In genomic region chr10:112446055-112446854, GRCh38 we compare ENCODE assay signal across 8 cellular contexts. TPM values are rescaled to one million over a fixed set of nuclear protein-coding genes. Genes with fewer than 3 reads are reported as not detected.
DNase-seq lines count a peak whose midpoint lies in the region; ATAC-seq and TF ChIP-seq lines count a peak whose summit lies in the region.

No MANE protein-coding gene starts in this region.

- H3K4me3 ChIP-seq in KMS-11 (IDR thresholded peaks at IDR 0.05; ENCODE audit: insufficient read depth, low read depth, low read length): no peak overlapping the region
- peak overlapping the region; percentile 75 to 100 (median 86) for H3K4me3 ChIP-seq in heart left ventricle

- H3K9me3 Mint-ChIP-seq in activated T-cell treated with anti-CD3 and anti-CD28 coated beads, Interleukin-2, amount 50 U/mL, for 72 hours: no peaks in the 10 kb centered on the region

- peak overlapping the region; percentile 93 for H3K4me2 ChIP-seq in KMS-11

- peak in 1 of 2 donors; percentile 18 for ATAC-seq in activated T-cell treated with anti-CD3 and anti-CD28 coated beads, Interleukin-2, amount 50 U/mL, for 72 hours (replicated peaks in 1 of 2)
- ATAC-seq in heart left ventricle: peak in 1 of 4 donors; percentile 4
- no peak for ATAC-seq in HG03175 (IDR thresholded peaks at IDR 0.05; ENCODE audit: unreplicated experiment)
- no peak for ATAC-seq in GM18861 (IDR thresholded peaks at IDR 0.05; ENCODE audit: unreplicated experiment)

- H2AFZ ChIP-seq in KMS-11 (ENCODE audit: low read depth): peak overlapping the region; percentile 86

- no peaks in the 10 kb centered on the region for H3K9me3 ChIP-seq in heart left ventricle

- H3K36me3 ChIP-seq in KMS-11 (ENCODE audit: insufficient read depth): peaks cover 6% of the 10 kb centered on the region; the same call in 1 of the 2 replicates
- H3K36me3 ChIP-seq in heart left ventricle: peaks cover 0 to 56% (median 30%) of the 10 kb centered on the region in 9 donors

- H3K4me3 Mint-ChIP-seq in activated T-cell treated with anti-CD3 and anti-CD28 coated beads, Interleukin-2, amount 50 U/mL, for 72 hours: peak overlapping the region; percentile 91 to 92

- H4K20me1 ChIP-seq in KMS-11 (ENCODE audit: insufficient read depth): no peaks in the 10 kb centered on the region

- no peaks in the 10 kb centered on the region for H3K27me3 ChIP-seq in KMS-11 (ENCODE audit: insufficient read depth, low read depth)
- no peaks in the 10 kb centered on the region for H3K27me3 ChIP-seq in heart left ventricle

- H3K36me3 Mint-ChIP-seq in activated T-cell treated with anti-CD3 and anti-CD28 coated beads, Interleukin-2, amount 50 U/mL, for 72 hours (ENCODE audit: insufficient read depth in 2 of 2): peaks cover 9 to 34% of the 10 kb centered on the region in 2 donors

- peak overlapping the region; percentile 87 for H3K9ac ChIP-seq in KMS-11

- TF ChIP-seq POLR2A in heart left ventricle (IDR thresholded peaks at IDR 0.05): peak in 1 of 2 donors; percentile 65

- TF ChIP-seq CTCF in KMS-11 (conservative IDR thresholded peaks at IDR 0.05; ENCODE audit: low read depth, low read length) (no peak), heart left ventricle (IDR thresholded peaks at IDR 0.05) (no peak)

- peak overlapping the region; percentile 79 for H3K27ac ChIP-seq in KMS-11
- H3K27ac ChIP-seq in heart left ventricle: peak overlapping the region; percentile 48 to 97 (median 86)

- DNase-seq in DMS 273 (lab: John Stamatoyannopoulos, UW; ENCODE audit: unreplicated experiment) (peak; percentile 18), DMS 273 treated with DMSO at 0.1 percent for 48 hours (lab: John Stamatoyannopoulos, UW) (no peak), heart left ventricle (peak in 1 of 5 donors; percentile 6), renal cortical epithelial cell (ENCODE audit: low read depth) (peak; percentile 40)
- peak; percentile 15 to 21 for DNase-seq in activated T-cell treated with anti-CD3 and anti-CD28 coated beads, Interleukin-2, amount 50 U/mL, for 72 hours

- peak overlapping the region; percentile 94 for H3K27ac Mint-ChIP-seq in activated T-cell treated with anti-CD3 and anti-CD28 coated beads, Interleukin-2, amount 50 U/mL, for 72 hours

- intact Hi-C loops in heart left ventricle (cut with DNase I): loop anchor here in 3 of 10 donors (5.0 to 10.0 kb wide), 3 partner anchors 261 to 271 kb away; partner anchors contain the start of gene GPAM (in 2 of the 3)

- WGBS in heart left ventricle, 4 donors: 5 to 6% (median 6%) methylated on average over 19 to 20 of the region's 20 CpGs

- H3K79me2 ChIP-seq in KMS-11 (ENCODE audit: insufficient read depth, low read depth): peaks cover 53% of the 10 kb centered on the region

- H3K4me1 Mint-ChIP-seq in activated T-cell treated with anti-CD3 and anti-CD28 coated beads, Interleukin-2, amount 50 U/mL, for 72 hours (ENCODE audit: low read depth): peaks cover 66% of the 10 kb centered on the region

- H3K27me3 Mint-ChIP-seq in activated T-cell treated with anti-CD3 and anti-CD28 coated beads, Interleukin-2, amount 50 U/mL, for 72 hours (ENCODE audit: low read depth): no peaks in the 10 kb centered on the region

- H3K4me1 ChIP-seq in KMS-11 (ENCODE audit: low read depth, poor library complexity, severe bottlenecking) (peaks cover 18% of the 10 kb centered on the region), heart left ventricle (peaks cover 0 to 36% (median 25%) of the 10 kb centered on the region in 12 donors)

RNA-seq across cellular contexts. Expression of gene ZDHHC6, which starts 0.5 kb away (rescaled TPM):
- 10 to 100 TPM; 61.1 to 78.7 TPM for total RNA-seq in activated T-cell treated with anti-CD3 and anti-CD28 coated beads, Interleukin-2, amount 50 U/mL, for 72 hours
- total RNA-seq in heart left ventricle (10 to 100 TPM in 8 of 9 donors, 1 to 10 TPM in 1; 10.0 to 20.2 (median 16.5) TPM), renal cortical epithelial cell (35.1 and 39.0 TPM in 2 replicates)
- 10 to 100 TPM; 13.9 to 26.1 TPM for polyA plus RNA-seq in heart left ventricle

RNA-seq across cellular contexts. Expression of gene VTI1A, which starts 0.8 kb away (rescaled TPM):
- total RNA-seq in activated T-cell treated with anti-CD3 and anti-CD28 coated beads, Interleukin-2, amount 50 U/mL, for 72 hours: 10 to 100 TPM; 65.5 to 71.8 TPM
- 10 to 100 TPM; 16.8 to 33.1 (median 24.8) TPM for total RNA-seq in heart left ventricle
- 10 to 100 TPM in 1 of 2 donors, 1 to 10 TPM in 1; 6.0 to 20.2 TPM for polyA plus RNA-seq in heart left ventricle
- 33.2 and 49.7 TPM in 2 replicates for total RNA-seq in renal cortical epithelial cell
